In genomic region chr6:31971993-31972708, GRCh38 we compare ENCODE assay signal across 8 cellular contexts.
DNase-seq lines count a peak whose midpoint lies in the region; ATAC-seq lines count a peak whose summit lies in the region.

DXO (minus strand) TSS chr6:31972138; CDS start chr6:31971675, 463 bp downstream.

- DNase-seq in Ammon's horn (ENCODE audit: low spot score): peak; percentile 99
- DNase-seq in GM19238 (ENCODE audit: insufficient read length, low spot score): peak; percentile 99
- DNase-seq in NCI-H524 (lab: John Stamatoyannopoulos, UW): peak; percentile 95 to 96
- DNase-seq in activated CD4-positive, alpha-beta T cell treated with anti-CD3 and anti-CD28 coated beads for 4 hours: peak; percentile 98 to 99
- DNase-seq in kidney tubule cell (ENCODE audit: low spot score): peak; percentile 98
- DNase-seq in stimulated activated CD4-positive, alpha-beta T cell treated with anti-CD3 and anti-CD28 coated beads, Interleukin-1b, Interleukin-23, amount 100 ng/mL, for 24 hours (ENCODE audit: low read depth in 4 of 4, low spot score in 1 of 4): peak; percentile 94 to 97 (median 96)

- peak; percentile 82 for ATAC-seq in HG03442 (IDR thresholded peaks at IDR 0.05; ENCODE audit: unreplicated experiment)

- peak within 1 kb of the TSS; percentile 96 for H3K27ac ChIP-seq in cingulate gyrus (ENCODE audit: low read depth, low read length)

Comparison
In these comparisons a context has a peak if more than half of its experiments do, and no peak if none do; other contexts are left out.
1. Peak in every context shown above with its lines: DNase-seq, ATAC-seq and H3K27ac ChIP-seq.